ENCODE assay signal across 22 cellular contexts in the genomic region with DNA sequence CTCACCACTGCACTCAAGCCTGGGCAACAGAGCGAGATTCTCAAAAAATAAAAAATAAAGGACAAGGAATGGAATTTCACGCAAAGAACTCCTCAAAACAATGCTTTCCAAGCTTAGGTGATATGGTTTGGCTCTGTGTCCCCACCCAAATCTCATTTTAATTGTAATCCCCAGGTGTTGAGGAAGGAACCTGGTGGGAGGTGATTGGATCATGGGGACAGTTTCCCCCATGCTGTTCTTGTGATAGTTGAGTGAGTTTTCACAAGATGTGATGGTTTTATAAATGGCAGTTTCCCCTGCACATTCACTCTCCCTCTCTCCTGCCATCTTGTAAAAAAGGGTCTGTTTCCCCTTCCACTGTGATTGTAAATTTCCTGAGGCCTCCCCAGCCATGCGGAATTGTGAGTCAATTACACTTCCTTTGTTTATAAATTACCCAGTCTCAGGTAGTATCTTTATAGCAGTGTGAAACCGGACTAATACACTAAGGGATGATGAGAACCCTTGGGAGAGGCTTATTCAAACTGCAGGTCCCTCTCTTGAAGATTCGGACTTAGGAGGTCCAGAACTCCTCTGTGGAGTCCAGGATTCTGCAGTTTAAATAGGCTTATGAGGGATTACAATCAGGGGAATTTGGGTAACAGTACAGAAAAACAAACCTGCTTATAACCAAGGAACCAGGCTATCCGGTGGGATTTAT.
"Had no signal": no experiment of that assay in that cellular context is flagged by ENCODE, and none has a peak within 500 bp of the region (broad histone marks: within the 10 kb centered on the region; RNA-seq: fewer than 3 reads in every experiment).

No MANE protein-coding gene starts in this region.

- H3K27ac Mint-ChIP-seq: activated B cell treated with CpG ODN at 0.5 μM for 24 hours; activated CD8-positive, alpha-beta T cell treated with anti-CD3 and anti-CD28 coated beads for 36 hours; activated naive CD8-positive, alpha-beta T cell treated with anti-CD3 and anti-CD28 coated beads for 36 hours; activated T-helper 17 cell treated with anti-CD3 and anti-CD28 coated beads, Interleukin-2, amount 50 U/mL, for 72 hours; stimulated activated naive B cell treated with anti-CD40 and anti-IgM and Interleukin-4, amounts not matched to agents 10 μg/mL and 1 μg/mL and 100 μg/mL, for 72 hours; T-helper 2 cell treated with Interferon-gamma antibody and Interleukin-4, amounts not matched to agents 5 μg/mL and 100 μg/mL, for 36 hours had no signal

- H3K4me1 Mint-ChIP-seq: activated naive CD8-positive, alpha-beta T cell treated with anti-CD3 and anti-CD28 coated beads for 36 hours; activated T-helper 17 cell treated with anti-CD3 and anti-CD28 coated beads, Interleukin-2, amount 50 U/mL, for 72 hours; neural crest cell had no signal

- H3K9me3 ChIP-seq: thoracic aorta had no signal

- H3K27me3 ChIP-seq: cardiac muscle cell, dorsolateral prefrontal cortex, left lung, sigmoid colon had no signal

- H3K4me1 ChIP-seq: left lung, sigmoid colon had no signal

- H3K36me3 ChIP-seq: cardiac muscle cell, left lung, sigmoid colon, thoracic aorta had no signal

- H3K27ac ChIP-seq: cardiac muscle cell, dorsolateral prefrontal cortex, left lung, sigmoid colon had no signal

- ATAC-seq: activated CD8-positive, alpha-beta T cell treated with anti-CD3 and anti-CD28 coated beads for 36 hours; activated T-helper 17 cell treated with anti-CD3 and anti-CD28 coated beads, Interleukin-2, amount 50 U/mL, for 72 hours; stimulated activated naive B cell treated with anti-CD40 and anti-IgM and Interleukin-4, amounts not matched to agents 10 μg/mL and 1 μg/mL and 100 μg/mL, for 72 hours had no signal

- H3K27me3 Mint-ChIP-seq: activated B cell treated with CpG ODN at 0.5 μM for 24 hours had no signal

- H3K4me3 ChIP-seq: cardiac muscle cell, dorsolateral prefrontal cortex, left lung, sigmoid colon, thoracic aorta had no signal

- H3K4me3 Mint-ChIP-seq: activated B cell treated with CpG ODN at 0.5 μM for 24 hours; activated CD8-positive, alpha-beta T cell treated with anti-CD3 and anti-CD28 coated beads for 36 hours; activated naive CD8-positive, alpha-beta T cell treated with anti-CD3 and anti-CD28 coated beads for 36 hours; activated T-helper 17 cell treated with anti-CD3 and anti-CD28 coated beads, Interleukin-2, amount 50 U/mL, for 72 hours; neural crest cell; stimulated activated naive B cell treated with anti-CD40 and anti-IgM and Interleukin-4, amounts not matched to agents 10 μg/mL and 1 μg/mL and 100 μg/mL, for 72 hours; T-helper 2 cell treated with Interferon-gamma antibody and Interleukin-4, amounts not matched to agents 5 μg/mL and 100 μg/mL, for 36 hours had no signal

- H3K36me3 Mint-ChIP-seq: activated naive CD8-positive, alpha-beta T cell treated with anti-CD3 and anti-CD28 coated beads for 36 hours had no signal

- DNase-seq: activated B cell treated with CpG ODN at 0.5 μM for 24 hours; activated CD4-positive, alpha-beta T cell treated with anti-CD3 and anti-CD28 coated beads for 4 hours; activated CD8-positive, alpha-beta T cell treated with anti-CD3 and anti-CD28 coated beads for 36 hours; activated naive CD4-positive, alpha-beta T cell; activated naive CD8-positive, alpha-beta T cell treated with anti-CD3 and anti-CD28 coated beads for 36 hours; activated T-cell treated with anti-CD3 and anti-CD28 coated beads, Interleukin-2, amount 50 U/mL, for 1 hour; amniotic stem cell; dorsolateral prefrontal cortex; erythroblast; foreskin melanocyte; glutamatergic neuron; hypothalamus; kidney; left lung; sigmoid colon; stimulated activated CD4-positive, alpha-beta T cell treated with anti-CD3 and anti-CD28 coated beads, Interleukin-4, amount 100 ng/mL, for 24 hours; stimulated activated naive B cell treated with anti-CD40 and anti-IgM and Interleukin-4, amounts not matched to agents 10 μg/mL and 1 μg/mL and 100 μg/mL, for 72 hours had no signal
